Comparison of ENCODE assay signal across 15 cellular contexts in genomic region chr13:105969761-105970160, GRCh38.
DNase-seq lines count a peak whose midpoint lies in the region; ATAC-seq and TF ChIP-seq lines count a peak whose summit lies in the region.
"Had no signal": no experiment of that assay in that cellular context is flagged by ENCODE, and none has a peak within 500 bp of the region (broad histone marks: within the 10 kb centered on the region; RNA-seq: fewer than 3 reads in every experiment).

No MANE protein-coding gene starts in this region.

- H3K4me3 Mint-ChIP-seq in nephron: no peak overlapping the region
- H3K4me3 Mint-ChIP-seq: stimulated activated effector memory CD8-positive, alpha-beta T cell treated with anti-CD3 and anti-CD28 coated beads, Interleukin-12 subunit alpha, Interleukin-12 subunit beta, amount 100 ng/mL, for 72 hours; T-helper 17 cell had no signal

- ATAC-seq in Right ventricle myocardium inferior: no peak
- ATAC-seq: stimulated activated effector memory CD8-positive, alpha-beta T cell treated with anti-CD3 and anti-CD28 coated beads, Interleukin-12 subunit alpha, Interleukin-12 subunit beta, amount 100 ng/mL, for 72 hours; T-helper 17 cell had no signal

- H3K9me3 Mint-ChIP-seq in nephron: no peaks in the 10 kb centered on the region

- H3K4me1 Mint-ChIP-seq in nephron: peaks cover 32% of the 10 kb centered on the region
- H3K4me1 Mint-ChIP-seq: stimulated activated effector memory CD8-positive, alpha-beta T cell treated with anti-CD3 and anti-CD28 coated beads, Interleukin-12 subunit alpha, Interleukin-12 subunit beta, amount 100 ng/mL, for 72 hours had no signal

- DNase-seq in HT-29 (ENCODE audit: low spot score) (peak; percentile 96), epithelial cell of prostate (ENCODE audit: low read depth, low spot score) (peak; percentile 90), Right ventricle myocardium inferior (ENCODE audit: missing footprints) (no peak), epidermal melanocyte (ENCODE audit: insufficient read length, low spot score) (no peak), OCI-M1 (lab: John Stamatoyannopoulos, UW) (no peak), NOMO-1 treated with DMSO at 0.1 percent for 48 hours (lab: John Stamatoyannopoulos, UW; ENCODE audit: unreplicated experiment) (no peak)
- DNase-seq: activated gamma-delta T cell, anterior cingulate cortex, NCI-H187 treated with DMSO at 0.1 percent for 48 hours, NCI-H69, T-helper 17 cell had no signal

- H3K27ac Mint-ChIP-seq in nephron: peak overlapping the region; percentile 32 to 74 (median 60)
- H3K27ac Mint-ChIP-seq: stimulated activated effector memory CD8-positive, alpha-beta T cell treated with anti-CD3 and anti-CD28 coated beads, Interleukin-12 subunit alpha, Interleukin-12 subunit beta, amount 100 ng/mL, for 72 hours; T-helper 17 cell had no signal

- H3K27ac ChIP-seq in C4-2B: peak overlapping the region; percentile 19; the same call in 1 of the 2 replicates
- no peak overlapping the region for H3K27ac ChIP-seq in epithelial cell of prostate
- H3K27ac ChIP-seq: skin epidermis had no signal

- H3K27me3 Mint-ChIP-seq in nephron (ENCODE audit: low read depth): peaks cover 11% of the 10 kb centered on the region

- H3K36me3 Mint-ChIP-seq in nephron (ENCODE audit: low read depth): peaks cover under 1% of the 10 kb centered on the region
- H3K36me3 Mint-ChIP-seq: stimulated activated effector memory CD8-positive, alpha-beta T cell treated with anti-CD3 and anti-CD28 coated beads, Interleukin-12 subunit alpha, Interleukin-12 subunit beta, amount 100 ng/mL, for 72 hours had no signal

- TF ChIP-seq CTCF in C4-2B (conservative IDR thresholded peaks at IDR 0.05): no peak
- TF ChIP-seq CTCF in nephron (IDR thresholded peaks at IDR 0.05; ENCODE audit: unreplicated experiment in 3 of 3): no peak

- intact Hi-C loops in Right ventricle myocardium inferior (cut with DNase I): no loop called here

Comparison
In these comparisons a context has a peak if more than half of its experiments do, and no peak if none do; other contexts are left out.
1. DNase-seq: peak in HT-29 (single experiment) and epithelial cell of prostate (single experiment); none in Right ventricle myocardium inferior (single experiment), epidermal melanocyte (single experiment), OCI-M1 (single experiment) and NOMO-1 treated with DMSO at 0.1 percent for 48 hours (single experiment).